In genomic region chr1:54635804-54636203, GRCh38 we compare ENCODE assay signal across 13 cellular contexts. TPM values are rescaled to one million over a fixed set of nuclear protein-coding genes. Genes with fewer than 3 reads are reported as not detected.
"Had no signal": no experiment of that assay in that cellular context is flagged by ENCODE, and none has a peak within 500 bp of the region (broad histone marks: within the 10 kb centered on the region; RNA-seq: fewer than 3 reads in every experiment).

No MANE protein-coding gene starts in this region.

RNA-seq across cellular contexts. Expression of gene MROH7, which starts 5.8 kb away (rescaled TPM):
- total RNA-seq: activated B cell treated with CpG ODN at 0.5 μM for 24 hours; activated CD8-positive, alpha-beta memory T cell treated with anti-CD3 and anti-CD28 coated beads for 36 hours; activated CD8-positive, alpha-beta memory T cell treated with anti-CD3 and anti-CD28 coated beads, Interleukin-2, amount 10 ng/mL, durations not matched to agents 7 days and 5 days; activated CD8-positive, alpha-beta T cell treated with anti-CD3 and anti-CD28 coated beads, Interleukin-2, amount 10 ng/mL, durations not matched to agents 7 days and 5 days had no signal

RNA-seq across cellular contexts. Expression of gene FAM151A, which starts 12.5 kb away (rescaled TPM):
- total RNA-seq: activated B cell treated with CpG ODN at 0.5 μM for 24 hours; activated CD4-positive, alpha-beta memory T cell treated with anti-CD3 and anti-CD28 coated beads for 36 hours; activated CD4-positive, alpha-beta memory T cell treated with anti-CD3 and anti-CD28 coated beads, Interleukin-2, amount 10 ng/mL, durations not matched to agents 7 days and 5 days; activated CD4-positive, alpha-beta T cell treated with anti-CD3 and anti-CD28 coated beads for 36 hours; activated CD4-positive, alpha-beta T cell treated with anti-CD3 and anti-CD28 coated beads, Interleukin-2, amount 10 ng/mL, durations not matched to agents 24 days and 14 days; activated CD4-positive, alpha-beta T cell treated with anti-CD3 and anti-CD28 coated beads, Interleukin-2, amount 10 ng/mL, durations not matched to agents 7 days and 5 days; activated CD8-positive, alpha-beta memory T cell treated with anti-CD3 and anti-CD28 coated beads for 36 hours; activated CD8-positive, alpha-beta memory T cell treated with anti-CD3 and anti-CD28 coated beads, Interleukin-2, amount 10 ng/mL, durations not matched to agents 7 days and 5 days; activated CD8-positive, alpha-beta T cell treated with anti-CD3 and anti-CD28 coated beads for 36 hours; activated CD8-positive, alpha-beta T cell treated with anti-CD3 and anti-CD28 coated beads, Interleukin-2, amount 10 ng/mL, durations not matched to agents 7 days and 5 days; T-helper 1 cell treated with Interleukin-12 subunit alpha and Interleukin-12 subunit beta and Interleukin-4 antibody, amounts not matched to agents 30 ng/mL and 1 ng/mL, for 36 hours; T-helper 17 cell; T-helper 2 cell treated with Interferon-gamma antibody and Interleukin-4, amounts not matched to agents 100 ng/mL and 5 ng/mL, for 36 hours had no signal
